In genomic region chr12:98653866-98654493, GRCh38 we compare ENCODE assay signal across 9 cellular contexts. TPM values are rescaled to one million over a fixed set of nuclear protein-coding genes. Genes with fewer than 3 reads are reported as not detected.
DNase-seq lines count a peak whose midpoint lies in the region; ATAC-seq and TF ChIP-seq lines count a peak whose summit lies in the region.
"Had no signal": no experiment of that assay in that cellular context is flagged by ENCODE, and none has a peak within 500 bp of the region (broad histone marks: within the 10 kb centered on the region; RNA-seq: fewer than 3 reads in every experiment).

No MANE protein-coding gene starts in this region.

- CTCF ChIA-PET in activated CD4-positive, alpha-beta T cell treated with anti-CD3 and anti-CD28 coated beads, Interleukin-2, amount 10 ng/mL, durations not matched to agents 7 days and 5 days (lab: Charles Lee): interaction anchor here (0.7 to 1.9 kb wide), 3 partner anchors 60 to 103 kb away, joined by 3 to 9 read pairs (median 4); partner anchors contain the start of gene SLC25A3
- CTCF ChIA-PET in activated CD4-positive, alpha-beta T cell treated with anti-CD3 and anti-CD28 coated beads for 36 hours (lab: Charles Lee): interaction anchor here (1.0 to 1.5 kb wide), 7 partner anchors 8 to 149 kb away, joined by 3 to 6 read pairs (median 3); partner anchors contain the start of gene IKBIP

- no peak overlapping the region for H3K4me3 ChIP-seq in Karpas-422 (ENCODE audit: low read length)
- no peak overlapping the region for H3K4me3 ChIP-seq in neural progenitor cell

- no peaks in the 10 kb centered on the region for H3K9me3 Mint-ChIP-seq in activated CD4-positive, alpha-beta T cell treated with anti-CD3 and anti-CD28 coated beads, Interleukin-2, amount 10 ng/mL, durations not matched to agents 7 days and 5 days
- H3K9me3 Mint-ChIP-seq in activated CD4-positive, alpha-beta T cell treated with anti-CD3 and anti-CD28 coated beads for 36 hours (ENCODE audit: low read depth): no peaks in the 10 kb centered on the region
- H3K9me3 Mint-ChIP-seq in neural progenitor cell: no peaks in the 10 kb centered on the region
- H3K9me3 Mint-ChIP-seq in activated T-cell treated with anti-CD3 and anti-CD28 coated beads, Interleukin-2, amount 50 U/mL, for 24 hours: no peaks in the 10 kb centered on the region
- H3K9me3 Mint-ChIP-seq: activated naive CD4-positive, alpha-beta T cell treated with anti-CD3 and anti-CD28 coated beads, Interleukin-2, amount 50 U/mL, for 24 hours had no signal

- no peak overlapping the region for H3K27ac Mint-ChIP-seq in activated CD4-positive, alpha-beta T cell treated with anti-CD3 and anti-CD28 coated beads, Interleukin-2, amount 10 ng/mL, durations not matched to agents 7 days and 5 days
- no peak overlapping the region for H3K27ac Mint-ChIP-seq in activated CD4-positive, alpha-beta T cell treated with anti-CD3 and anti-CD28 coated beads for 36 hours
- H3K27ac Mint-ChIP-seq in neural progenitor cell: no peak overlapping the region
- no peak overlapping the region for H3K27ac Mint-ChIP-seq in activated T-cell treated with anti-CD3 and anti-CD28 coated beads, Interleukin-2, amount 50 U/mL, for 24 hours
- H3K27ac Mint-ChIP-seq: activated naive CD4-positive, alpha-beta T cell treated with anti-CD3 and anti-CD28 coated beads, Interleukin-2, amount 50 U/mL, for 24 hours had no signal

- no peaks in the 10 kb centered on the region for H3K27me3 Mint-ChIP-seq in activated CD4-positive, alpha-beta T cell treated with anti-CD3 and anti-CD28 coated beads, Interleukin-2, amount 10 ng/mL, durations not matched to agents 7 days and 5 days
- H3K27me3 Mint-ChIP-seq in activated CD4-positive, alpha-beta T cell treated with anti-CD3 and anti-CD28 coated beads for 36 hours: no peaks in the 10 kb centered on the region
- H3K27me3 Mint-ChIP-seq in neural progenitor cell (ENCODE audit: insufficient read depth, low read depth): no peaks in the 10 kb centered on the region
- H3K27me3 Mint-ChIP-seq in activated T-cell treated with anti-CD3 and anti-CD28 coated beads, Interleukin-2, amount 50 U/mL, for 24 hours: no peaks in the 10 kb centered on the region
- H3K27me3 Mint-ChIP-seq: activated naive CD4-positive, alpha-beta T cell treated with anti-CD3 and anti-CD28 coated beads, Interleukin-2, amount 50 U/mL, for 24 hours had no signal

- intact Hi-C loops in activated CD4-positive, alpha-beta T cell treated with anti-CD3 and anti-CD28 coated beads for 36 hours (cut with DNase I, micrococcal nuclease): loop anchor here (1.0 to 5.0 kb wide), 5 partner anchors 87 to 229 kb away; no protein-coding TSS in a partner anchor

- H3K27me3 ChIP-seq in Karpas-422 (ENCODE audit: low read length) (no peaks in the 10 kb centered on the region), neural progenitor cell (no peaks in the 10 kb centered on the region)

- H3K36me3 ChIP-seq in Karpas-422 (ENCODE audit: insufficient read depth, low read length) (peaks cover 37% of the 10 kb centered on the region; the same call in 1 of the 2 replicates), neural progenitor cell (peaks cover 6% of the 10 kb centered on the region)

- POLR2A ChIA-PET in activated CD4-positive, alpha-beta T cell treated with anti-CD3 and anti-CD28 coated beads, Interleukin-2, amount 10 ng/mL, durations not matched to agents 7 days and 5 days (lab: Charles Lee): no interaction called here
- POLR2A ChIA-PET in activated CD4-positive, alpha-beta T cell treated with anti-CD3 and anti-CD28 coated beads for 36 hours (lab: Charles Lee): no interaction called here

- peaks cover 21% of the 10 kb centered on the region for H3K79me2 ChIP-seq in Karpas-422 (ENCODE audit: low read length)
- H3K79me2 ChIP-seq in neural progenitor cell (ENCODE audit: low read depth): no peaks in the 10 kb centered on the region

- H3K27ac ChIP-seq in Karpas-422 (ENCODE audit: low read length): no peak overlapping the region
- no peak overlapping the region for H3K27ac ChIP-seq in neural progenitor cell

- H3K4me3 Mint-ChIP-seq in activated CD4-positive, alpha-beta T cell treated with anti-CD3 and anti-CD28 coated beads, Interleukin-2, amount 10 ng/mL, durations not matched to agents 7 days and 5 days: no peak overlapping the region
- H3K4me3 Mint-ChIP-seq in activated CD4-positive, alpha-beta T cell treated with anti-CD3 and anti-CD28 coated beads for 36 hours: no peak overlapping the region
- no peak overlapping the region for H3K4me3 Mint-ChIP-seq in neural progenitor cell
- H3K4me3 Mint-ChIP-seq in activated T-cell treated with anti-CD3 and anti-CD28 coated beads, Interleukin-2, amount 50 U/mL, for 24 hours: no peak overlapping the region
- H3K4me3 Mint-ChIP-seq: activated naive CD4-positive, alpha-beta T cell treated with anti-CD3 and anti-CD28 coated beads, Interleukin-2, amount 50 U/mL, for 24 hours had no signal

- H3K4me1 Mint-ChIP-seq in activated CD4-positive, alpha-beta T cell treated with anti-CD3 and anti-CD28 coated beads, Interleukin-2, amount 10 ng/mL, durations not matched to agents 7 days and 5 days: peaks cover 20% of the 10 kb centered on the region
- H3K4me1 Mint-ChIP-seq in activated CD4-positive, alpha-beta T cell treated with anti-CD3 and anti-CD28 coated beads for 36 hours: peaks cover 18% of the 10 kb centered on the region
- H3K4me1 Mint-ChIP-seq in neural progenitor cell: peaks cover 4% of the 10 kb centered on the region
- peaks cover 17% of the 10 kb centered on the region for H3K4me1 Mint-ChIP-seq in activated T-cell treated with anti-CD3 and anti-CD28 coated beads, Interleukin-2, amount 50 U/mL, for 24 hours (ENCODE audit: low read depth)

- H3K9ac ChIP-seq in Karpas-422 (ENCODE audit: low read length) (no peak overlapping the region), neural progenitor cell (no peak overlapping the region)

- H3K4me1 ChIP-seq in Karpas-422 (ENCODE audit: low read length): peaks cover 10% of the 10 kb centered on the region
- no peaks in the 10 kb centered on the region for H3K4me1 ChIP-seq in neural progenitor cell

- TF ChIP-seq CTCF in neural progenitor cell (IDR thresholded peaks at IDR 0.05): peak; percentile 69

- H3K36me3 Mint-ChIP-seq in activated CD4-positive, alpha-beta T cell treated with anti-CD3 and anti-CD28 coated beads, Interleukin-2, amount 10 ng/mL, durations not matched to agents 7 days and 5 days (ENCODE audit: low read depth): peaks cover 37% of the 10 kb centered on the region
- peaks cover 8% of the 10 kb centered on the region for H3K36me3 Mint-ChIP-seq in activated CD4-positive, alpha-beta T cell treated with anti-CD3 and anti-CD28 coated beads for 36 hours (ENCODE audit: low read depth)
- peaks cover 18% of the 10 kb centered on the region for H3K36me3 Mint-ChIP-seq in neural progenitor cell
- peaks cover 45% of the 10 kb centered on the region for H3K36me3 Mint-ChIP-seq in activated T-cell treated with anti-CD3 and anti-CD28 coated beads, Interleukin-2, amount 50 U/mL, for 24 hours (ENCODE audit: low read depth)

- no peak overlapping the region for H3K4me2 ChIP-seq in Karpas-422 (ENCODE audit: low read depth, low read length, poor library complexity, severe bottlenecking)
- H3K4me2 ChIP-seq in neural progenitor cell: no peak overlapping the region

- peak; percentile 49 for DNase-seq in activated CD4-positive, alpha-beta T cell treated with anti-CD3 and anti-CD28 coated beads, Interleukin-2, amount 10 ng/mL, durations not matched to agents 7 days and 5 days
- DNase-seq in activated CD4-positive, alpha-beta T cell treated with anti-CD3 and anti-CD28 coated beads for 36 hours: no peak
- DNase-seq in Karpas-422 (peak; percentile 86), RPMI7951 (ENCODE audit: low read depth) (peak; percentile 51), epidermal melanocyte (ENCODE audit: insufficient read length, low spot score) (peak; percentile 32), neural progenitor cell (ENCODE audit: low spot score) (peak; percentile 50)
- DNase-seq in activated T-cell treated with anti-CD3 and anti-CD28 coated beads, Interleukin-2, amount 50 U/mL, for 24 hours: no peak

- no peak for ATAC-seq in activated CD4-positive, alpha-beta T cell treated with anti-CD3 and anti-CD28 coated beads for 36 hours
- ATAC-seq in GM21367 (IDR thresholded peaks at IDR 0.05; ENCODE audit: unreplicated experiment): no peak

- peaks cover 2% of the 10 kb centered on the region for H3F3A ChIP-seq in neural progenitor cell (ENCODE audit: low read depth)

- H3K9me3 ChIP-seq in Karpas-422 (ENCODE audit: low read length) (no peaks in the 10 kb centered on the region), neural progenitor cell (ENCODE audit: low read depth) (no peaks in the 10 kb centered on the region)

- H4K20me1 ChIP-seq in Karpas-422 (ENCODE audit: insufficient read depth, low read depth, low read length): no peaks in the 10 kb centered on the region
- no peaks in the 10 kb centered on the region for H4K20me1 ChIP-seq in neural progenitor cell (ENCODE audit: low read depth)

- H2AFZ ChIP-seq in Karpas-422 (ENCODE audit: low read length) (no peak overlapping the region), neural progenitor cell (replicated peaks) (no peak overlapping the region)

- H3K9me2 ChIP-seq in Karpas-422 (replicated peaks; ENCODE audit: insufficient read depth, low read length): no peaks in the 10 kb centered on the region

RNA-seq across cellular contexts. Expression of gene APAF1, which starts 8.9 kb away (rescaled TPM):
- 10 to 100 TPM; 28.3 to 31.5 TPM for total RNA-seq in activated CD4-positive, alpha-beta T cell treated with anti-CD3 and anti-CD28 coated beads, Interleukin-2, amount 10 ng/mL, durations not matched to agents 7 days and 5 days
- total RNA-seq in activated CD4-positive, alpha-beta T cell treated with anti-CD3 and anti-CD28 coated beads for 36 hours: 10 to 100 TPM; 16.5 to 17.4 TPM
- total RNA-seq in Karpas-422 (2014; rRNA removed; shearing (Covaris generic); ENCODE audit: low replicate concordance): 34.1 and 63.3 TPM in 2 replicates
- total RNA-seq in RPMI7951 (2014; rRNA removed; shearing (Covaris generic)): 14.6 and 17.9 TPM in 2 replicates
- 43.2 and 69.1 TPM in 2 replicates for total RNA-seq in neural progenitor cell (ENCODE audit: low replicate concordance)

RNA-seq across cellular contexts. Expression of gene IKBIP, which starts 9.4 kb away (rescaled TPM):
- 10 to 100 TPM; 18.4 to 18.8 TPM for total RNA-seq in activated CD4-positive, alpha-beta T cell treated with anti-CD3 and anti-CD28 coated beads, Interleukin-2, amount 10 ng/mL, durations not matched to agents 7 days and 5 days
- total RNA-seq in activated CD4-positive, alpha-beta T cell treated with anti-CD3 and anti-CD28 coated beads for 36 hours: 10 to 100 TPM; 20.1 to 27.0 TPM
- 30.5 and 48.5 TPM in 2 replicates for total RNA-seq in Karpas-422 (2014; rRNA removed; shearing (Covaris generic); ENCODE audit: low replicate concordance)
- 92.2 and 94.1 TPM in 2 replicates for total RNA-seq in RPMI7951 (2014; rRNA removed; shearing (Covaris generic))
- 31.1 and 51.6 TPM in 2 replicates for total RNA-seq in neural progenitor cell (ENCODE audit: low replicate concordance)

Comparison
In these comparisons a context has a peak if more than half of its experiments do, and no peak if none do; other contexts are left out.
1. DNase-seq: peak in activated CD4-positive, alpha-beta T cell treated with anti-CD3 and anti-CD28 coated beads, Interleukin-2, amount 10 ng/mL, durations not matched to agents 7 days and 5 days (single experiment), Karpas-422 (single experiment), RPMI7951 (single experiment), epidermal melanocyte (single experiment) and neural progenitor cell (single experiment); none in activated CD4-positive, alpha-beta T cell treated with anti-CD3 and anti-CD28 coated beads for 36 hours (single experiment) and activated T-cell treated with anti-CD3 and anti-CD28 coated beads, Interleukin-2, amount 50 U/mL, for 24 hours (single experiment).